7 cellular contexts compared by ENCODE assay signal in genomic region chr20:50957276-50957675, GRCh38. TPM values are rescaled to one million over a fixed set of nuclear protein-coding genes. Genes with fewer than 3 reads are reported as not detected.
DNase-seq lines count a peak whose midpoint lies in the region; ATAC-seq and TF ChIP-seq lines count a peak whose summit lies in the region.

No MANE protein-coding gene starts in this region.

- peak overlapping the region; percentile 9 for H3K27ac Mint-ChIP-seq in activated CD4-positive, alpha-beta memory T cell treated with anti-CD3 and anti-CD28 coated beads for 36 hours
- peak overlapping the region; percentile 100 for H3K27ac Mint-ChIP-seq in stimulated activated naive B cell treated with anti-CD40 and anti-IgM and Interleukin-4, amounts not matched to agents 10 μg/mL and 1 μg/mL and 100 μg/mL, for 72 hours

- CTCF ChIA-PET in activated CD4-positive, alpha-beta memory T cell treated with anti-CD3 and anti-CD28 coated beads for 36 hours (lab: Charles Lee): interaction anchor here (1.2 to 4.9 kb wide), 5 partner anchors 24 to 163 kb away, joined by 3 to 39 read pairs (median 6); partner anchors contain the start of genes ADNP and BCAS4

- H3K4me3 ChIP-seq in HL-60 (replicated peaks; ENCODE audit: insufficient read depth, low read length) (peak overlapping the region; percentile 98), right cardiac atrium (ENCODE audit: low read length) (peak overlapping the region; percentile 63)

- no peak for TF ChIP-seq CTCF in HL-60 (IDR thresholded peaks at IDR 0.05; ENCODE audit: insufficient read depth, low read length)

- peaks cover 12% of the 10 kb centered on the region for H3K4me1 ChIP-seq in right cardiac atrium (ENCODE audit: control insufficient read depth, insufficient read depth, low read length)

- peak in 1 of 2 experiments; percentile 54 for DNase-seq in HL-60 (ENCODE audit: low read depth in 1 of 2, low spot score in 1 of 2)
- DNase-seq in activated CD4-positive, alpha-beta memory T cell treated with anti-CD3 and anti-CD28 coated beads for 36 hours: no peak
- no peak for DNase-seq in right cardiac atrium
- no peak for DNase-seq in stimulated activated naive B cell treated with anti-CD40 and anti-IgM and Interleukin-4, amounts not matched to agents 10 μg/mL and 1 μg/mL and 100 μg/mL, for 72 hours
- no peak for DNase-seq in AG08396 (ENCODE audit: low spot score)
- DNase-seq in posterior vena cava (ENCODE audit: low spot score): no peak
- DNase-seq in DMS53 (lab: John Stamatoyannopoulos, UW): no peak

- peaks cover 58% of the 10 kb centered on the region for H3K4me1 Mint-ChIP-seq in activated CD4-positive, alpha-beta memory T cell treated with anti-CD3 and anti-CD28 coated beads for 36 hours (ENCODE audit: low read depth)
- H3K4me1 Mint-ChIP-seq in stimulated activated naive B cell treated with anti-CD40 and anti-IgM and Interleukin-4, amounts not matched to agents 10 μg/mL and 1 μg/mL and 100 μg/mL, for 72 hours: peaks cover 9 to 38% of the 10 kb centered on the region in 2 donors

- H3K27me3 ChIP-seq in HL-60 (ENCODE audit: insufficient read depth, poor library complexity, severe bottlenecking) (no peaks in the 10 kb centered on the region), right cardiac atrium (ENCODE audit: control insufficient read depth, insufficient read depth) (no peaks in the 10 kb centered on the region)

- H3K36me3 Mint-ChIP-seq in activated CD4-positive, alpha-beta memory T cell treated with anti-CD3 and anti-CD28 coated beads for 36 hours: peaks cover 20% of the 10 kb centered on the region
- H3K36me3 Mint-ChIP-seq in stimulated activated naive B cell treated with anti-CD40 and anti-IgM and Interleukin-4, amounts not matched to agents 10 μg/mL and 1 μg/mL and 100 μg/mL, for 72 hours: peaks cover 10 to 20% of the 10 kb centered on the region in 2 donors

- no peaks in the 10 kb centered on the region for H3K9me3 ChIP-seq in right cardiac atrium (ENCODE audit: control insufficient read depth, low read length)

- no peaks in the 10 kb centered on the region for H3K27me3 Mint-ChIP-seq in activated CD4-positive, alpha-beta memory T cell treated with anti-CD3 and anti-CD28 coated beads for 36 hours
- H3K27me3 Mint-ChIP-seq in stimulated activated naive B cell treated with anti-CD40 and anti-IgM and Interleukin-4, amounts not matched to agents 10 μg/mL and 1 μg/mL and 100 μg/mL, for 72 hours: no peaks in the 10 kb centered on the region

- no peaks in the 10 kb centered on the region for H3K9me3 Mint-ChIP-seq in activated CD4-positive, alpha-beta memory T cell treated with anti-CD3 and anti-CD28 coated beads for 36 hours
- H3K9me3 Mint-ChIP-seq in stimulated activated naive B cell treated with anti-CD40 and anti-IgM and Interleukin-4, amounts not matched to agents 10 μg/mL and 1 μg/mL and 100 μg/mL, for 72 hours: peaks cover 0 to 3% of the 10 kb centered on the region in 2 donors

- 12% methylated on average over 7 of the region's 7 CpGs for WGBS in right cardiac atrium

- ATAC-seq in right cardiac atrium: no peak
- ATAC-seq in stimulated activated naive B cell treated with anti-CD40 and anti-IgM and Interleukin-4, amounts not matched to agents 10 μg/mL and 1 μg/mL and 100 μg/mL, for 72 hours (replicated peaks): no peak

- H3K27ac ChIP-seq in HL-60 (replicated peaks) (peak overlapping the region; percentile 98), right cardiac atrium (ENCODE audit: low read length) (no peak overlapping the region)

- H3K4me3 Mint-ChIP-seq in activated CD4-positive, alpha-beta memory T cell treated with anti-CD3 and anti-CD28 coated beads for 36 hours: peak overlapping the region; percentile 91
- peak overlapping the region; percentile 96 for H3K4me3 Mint-ChIP-seq in stimulated activated naive B cell treated with anti-CD40 and anti-IgM and Interleukin-4, amounts not matched to agents 10 μg/mL and 1 μg/mL and 100 μg/mL, for 72 hours

- POLR2A ChIA-PET in activated CD4-positive, alpha-beta memory T cell treated with anti-CD3 and anti-CD28 coated beads for 36 hours (lab: Charles Lee): interaction anchor here (1.3 to 2.8 kb wide), 4 partner anchors 24 to 171 kb away, joined by 3 to 62 read pairs (median 11); partner anchors contain the start of genes ADNP and BCAS4

- intact Hi-C loops in activated CD4-positive, alpha-beta memory T cell treated with anti-CD3 and anti-CD28 coated beads for 36 hours (cut with micrococcal nuclease): no loop called here
- intact Hi-C loops in right cardiac atrium (cut with DNase I): loop anchor here in 1 of 4 donors (10.0 kb wide), 1 partner anchor 162 kb away; the partner anchor contains the start of gene BCAS4
- intact Hi-C loops in posterior vena cava (cut with DNase I): no loop called here

RNA-seq across cellular contexts. Expression of gene DPM1, which starts 1.1 kb away (rescaled TPM):
- total RNA-seq in activated CD4-positive, alpha-beta memory T cell treated with anti-CD3 and anti-CD28 coated beads for 36 hours: 10 to 100 TPM; 64.9 to 69.1 TPM
- total RNA-seq in right cardiac atrium (10 to 100 TPM; 36.1 to 43.0 (median 40.2) TPM), posterior vena cava (10 to 100 TPM; 31.6 to 35.7 TPM)
- polyA plus RNA-seq in right cardiac atrium: 61.2 TPM

RNA-seq across cellular contexts. Expression of gene MOCS3, which starts 1.3 kb away (rescaled TPM):
- total RNA-seq in activated CD4-positive, alpha-beta memory T cell treated with anti-CD3 and anti-CD28 coated beads for 36 hours: 1 to 10 TPM; 3.6 to 3.8 TPM
- total RNA-seq in right cardiac atrium: 1 to 10 TPM; 2.5 to 3.1 (median 2.9) TPM
- polyA plus RNA-seq in right cardiac atrium: 1.7 TPM
- 1 to 10 TPM; 2.7 to 3.5 TPM for total RNA-seq in posterior vena cava

RNA-seq across cellular contexts. Expression of gene ADNP, which starts 26.0 kb away (rescaled TPM):
- total RNA-seq in activated CD4-positive, alpha-beta memory T cell treated with anti-CD3 and anti-CD28 coated beads for 36 hours: 10 to 100 TPM; 53.7 to 54.7 TPM
- total RNA-seq in right cardiac atrium (10 to 100 TPM; 35.7 to 44.1 (median 39.6) TPM), posterior vena cava (10 to 100 TPM; 42.2 to 48.1 TPM)
- polyA plus RNA-seq in right cardiac atrium: 16.3 TPM
